In genomic region chr16:72013389-72013788, GRCh38 we compare ENCODE assay signal across 12 cellular contexts. TPM values are rescaled to one million over a fixed set of nuclear protein-coding genes. Genes with fewer than 3 reads are reported as not detected.
A peak's percentile ranks its signal among the peaks of the same experiment; 100 is the strongest.
DNase-seq lines count a peak whose midpoint lies in the region; ATAC-seq and TF ChIP-seq lines count a peak whose summit lies in the region.
"Had no signal": no experiment of that assay in that cellular context is flagged by ENCODE, and none has a peak within 500 bp of the region (broad histone marks: within the 10 kb centered on the region; RNA-seq: fewer than 3 reads in every experiment).

No MANE protein-coding gene starts in this region.

- H4K8ac ChIP-seq in mesenchymal stem cell (ENCODE audit: low read length): peak overlapping the region; percentile 52

- dilution Hi-C loops in mammary epithelial cell (cut with HindIII; ENCODE audit: low sequenced_read_pairs): no loop called here

- H2BK12ac ChIP-seq in mesenchymal stem cell (ENCODE audit: low read length in 2 of 2): no peak overlapping the region

- DNase-seq in M059J (ENCODE audit: low read depth) (peak; percentile 69), mammary epithelial cell (peak; percentile 86), mesenchymal stem cell (no peak), NOMO-1 treated with dmso at 0.1 percent for 144 hours (lab: John Stamatoyannopoulos, UW; ENCODE audit: unreplicated experiment) (no peak), GOT3 (lab: John Stamatoyannopoulos, UW) (no peak)
- DNase-seq: GDM1, NCI-H748 treated with DMSO at 0.1 percent for 48 hours had no signal

- no peak for TF ChIP-seq CTCF in mammary epithelial cell (conservative IDR thresholded peaks at IDR 0.05 in 1 of 2, IDR thresholded peaks at IDR 0.05 in 1 of 2; ENCODE audit: extremely low read depth in 1 of 2, insufficient read depth in 1 of 2, low read depth in 1 of 2, low read length in 2 of 2)

- no peak overlapping the region for H3K14ac ChIP-seq in mesenchymal stem cell (ENCODE audit: low read length in 2 of 2)

- peak overlapping the region; percentile 92 for H3K27ac ChIP-seq in BLaER1
- no peak overlapping the region for H3K27ac ChIP-seq in mammary epithelial cell (ENCODE audit: insufficient read depth, low read depth, low read length)
- no peak overlapping the region for H3K27ac ChIP-seq in mesenchymal stem cell (ENCODE audit: low read length, poor library complexity, severe bottlenecking)

- H2AFZ ChIP-seq in mammary epithelial cell (ENCODE audit: low read depth, low read length) (no peak overlapping the region), mesenchymal stem cell (ENCODE audit: low read depth, low read length) (peak overlapping the region; percentile 23)

- peaks cover 15% of the 10 kb centered on the region for H3K79me1 ChIP-seq in mesenchymal stem cell (replicated peaks; ENCODE audit: low read length, poor library complexity, severe bottlenecking)

- no peak overlapping the region for H2BK120ac ChIP-seq in mesenchymal stem cell (ENCODE audit: low read depth, low read length)

- H3K9me3 ChIP-seq in BLaER1: no peaks in the 10 kb centered on the region
- H3K9me3 ChIP-seq in mammary epithelial cell (replicated peaks; ENCODE audit: insufficient read depth, low read length): no peaks in the 10 kb centered on the region
- no peaks in the 10 kb centered on the region for H3K9me3 ChIP-seq in mesenchymal stem cell (ENCODE audit: control insufficient read depth, low read length)

- peak overlapping the region; percentile 61 for H3K4me3 ChIP-seq in BLaER1
- H3K4me3 ChIP-seq in mammary epithelial cell (replicated peaks in 1 of 3; ENCODE audit: insufficient read depth in 1 of 3, low read depth in 2 of 3, low read length in 3 of 3): no peak overlapping the region
- H3K4me3 ChIP-seq in mesenchymal stem cell (ENCODE audit: insufficient read depth in 1 of 2, low read depth in 1 of 2, low read length in 2 of 2): no peak overlapping the region

- H3K4ac ChIP-seq in mesenchymal stem cell (ENCODE audit: low read depth in 1 of 2, low read length in 2 of 2): no peak overlapping the region

- H3K4me2 ChIP-seq in BLaER1 (peak overlapping the region; percentile 97), mammary epithelial cell (ENCODE audit: insufficient read depth, low read depth, low read length) (no peak overlapping the region), mesenchymal stem cell (ENCODE audit: low read length, poor library complexity, severe bottlenecking) (no peak overlapping the region)

- no TSS peak for BruUV-seq in mammary epithelial cell (replicated peaks; lab: Mats Ljungman, UMichigan)

- H3K23ac ChIP-seq in mesenchymal stem cell (ENCODE audit: low read length in 2 of 2): no peak overlapping the region

- H4K20me1 ChIP-seq in BLaER1 (no peaks in the 10 kb centered on the region; the same call in 1 of the 2 replicates), mammary epithelial cell (ENCODE audit: insufficient read depth, low read length) (no peaks in the 10 kb centered on the region)

- H3K79me2 ChIP-seq in mammary epithelial cell (ENCODE audit: insufficient read depth, low read length): no peaks in the 10 kb centered on the region

- H3K4me1 ChIP-seq in BLaER1: peaks cover 89% of the 10 kb centered on the region
- H3K4me1 ChIP-seq in mammary epithelial cell (ENCODE audit: insufficient read depth, low read length): peaks cover 15% of the 10 kb centered on the region
- H3K4me1 ChIP-seq in mesenchymal stem cell (ENCODE audit: control insufficient read depth, insufficient read depth, low read depth, low read length): peaks cover 17% of the 10 kb centered on the region

- H3K27me3 ChIP-seq in BLaER1: no peaks in the 10 kb centered on the region
- no peaks in the 10 kb centered on the region for H3K27me3 ChIP-seq in mammary epithelial cell (ENCODE audit: insufficient read depth, low read length)
- no peaks in the 10 kb centered on the region for H3K27me3 ChIP-seq in mesenchymal stem cell (ENCODE audit: control insufficient read depth in 1 of 2, insufficient read depth in 1 of 2, low read length in 2 of 2)

- 3% methylated on average over 5 of the region's 5 CpGs for WGBS in mammary epithelial cell (ENCODE audit: low coverage, missing lambda C conversion rate)
- WGBS in mesenchymal stem cell: 50% methylated on average over 5 of the region's 5 CpGs

- H3K9ac ChIP-seq in BLaER1: peak overlapping the region; percentile 76
- H3K9ac ChIP-seq in mammary epithelial cell (ENCODE audit: insufficient read depth, low read length): no peak overlapping the region
- peak overlapping the region; percentile 20 for H3K9ac ChIP-seq in mesenchymal stem cell (ENCODE audit: low read length)

- H3K36me3 ChIP-seq in BLaER1 (peaks cover 17% of the 10 kb centered on the region), mammary epithelial cell (ENCODE audit: insufficient read depth, low read length) (no peaks in the 10 kb centered on the region), mesenchymal stem cell (ENCODE audit: control insufficient read depth in 1 of 2, insufficient read depth in 2 of 2, low read depth in 1 of 2, low read length in 2 of 2) (peaks cover 15 to 16% of the 10 kb centered on the region in 2 experiments)

- intact Hi-C loops in mammary epithelial cell (cut with micrococcal nuclease): no loop called here

- H2BK15ac ChIP-seq in mesenchymal stem cell (ENCODE audit: low read depth, poor library complexity, severe bottlenecking): no peak overlapping the region

- in situ Hi-C loops in mammary epithelial cell (cut with MboI; ENCODE audit: low sequenced_read_pairs in 2 of 2): no loop called here

- H3K18ac ChIP-seq in mesenchymal stem cell (ENCODE audit: low read depth in 1 of 2, low read length in 2 of 2): no peak overlapping the region

- no peak overlapping the region for H2AK5ac ChIP-seq in mesenchymal stem cell (ENCODE audit: low read length, severe bottlenecking)

- ATAC-seq in HG02798 (IDR thresholded peaks at IDR 0.05; ENCODE audit: poor library complexity, unreplicated experiment): no peak
- ATAC-seq in GM18868 (IDR thresholded peaks at IDR 0.05; ENCODE audit: unreplicated experiment): no peak

- CTCF ChIA-PET in mammary epithelial cell (lab: Charles Lee; ENCODE audit: low non-redundant PET): no interaction called here

- no peak overlapping the region for H2BK5ac ChIP-seq in mesenchymal stem cell (ENCODE audit: low read depth, low read length, poor library complexity, severe bottlenecking)

- H4K91ac ChIP-seq in mesenchymal stem cell (ENCODE audit: low read length): no peak overlapping the region

RNA-seq across cellular contexts. Expression of gene DHODH, which starts 4.8 kb away (rescaled TPM):
- total RNA-seq in M059J (2014; rRNA removed; shearing (Covaris generic)): 5.3 and 5.7 TPM in 2 replicates
- total RNA-seq in mammary epithelial cell: 1 to 10 TPM; 2.0 to 5.9 TPM
- 5.1 TPM for polyA plus RNA-seq in mammary epithelial cell
- polyA minus RNA-seq in mammary epithelial cell: 1.4 TPM
- polyA plus RNA-seq in mesenchymal stem cell (2013, experiment 1 of 2): 3.6 TPM
- polyA plus RNA-seq in mesenchymal stem cell (2013, experiment 2 of 2): 2.8 TPM

RNA-seq across cellular contexts. Expression of gene PKD1L3, which starts 13.2 kb away (rescaled TPM):
- not detected in 2 replicates for total RNA-seq in M059J (2014; rRNA removed; shearing (Covaris generic))
- total RNA-seq in mammary epithelial cell: under 1 TPM in 1 of 2 donors, not detected in 1; under 0.01 TPM
- polyA plus RNA-seq in mammary epithelial cell: not detected
- not detected for polyA minus RNA-seq in mammary epithelial cell
- not detected for polyA plus RNA-seq in mesenchymal stem cell (2013, experiment 1 of 2)
- not detected for polyA plus RNA-seq in mesenchymal stem cell (2013, experiment 2 of 2)

RNA-seq across cellular contexts. Expression of gene HP, which starts 40.9 kb away (rescaled TPM):
- not detected in 2 replicates for total RNA-seq in M059J (2014; rRNA removed; shearing (Covaris generic))
- total RNA-seq in mammary epithelial cell: not detected
- not detected for polyA plus RNA-seq in mammary epithelial cell
- not detected for polyA minus RNA-seq in mammary epithelial cell
- not detected for polyA plus RNA-seq in mesenchymal stem cell (2013, experiment 1 of 2)
- not detected for polyA plus RNA-seq in mesenchymal stem cell (2013, experiment 2 of 2)
- total RNA-seq: dermis microvascular lymphatic vessel endothelial cell had no signal

RNA-seq across cellular contexts. Expression of gene HPR, which starts 49.6 kb away (rescaled TPM):
- not detected in 2 replicates for total RNA-seq in M059J (2014; rRNA removed; shearing (Covaris generic))
- not detected for total RNA-seq in mammary epithelial cell
- not detected for polyA plus RNA-seq in mammary epithelial cell
- not detected for polyA minus RNA-seq in mammary epithelial cell
- polyA plus RNA-seq in mesenchymal stem cell (2013, experiment 1 of 2): not detected
- not detected for polyA plus RNA-seq in mesenchymal stem cell (2013, experiment 2 of 2)
- total RNA-seq: dermis microvascular lymphatic vessel endothelial cell, lung microvascular endothelial cell had no signal

Comparison
In these comparisons a context has a peak if more than half of its experiments do, and no peak if none do; other contexts are left out.
1. DNase-seq: peak in M059J (single experiment) and mammary epithelial cell (single experiment); none in mesenchymal stem cell (single experiment), NOMO-1 treated with dmso at 0.1 percent for 144 hours (single experiment) and GOT3 (single experiment).